In the genomic region with DNA sequence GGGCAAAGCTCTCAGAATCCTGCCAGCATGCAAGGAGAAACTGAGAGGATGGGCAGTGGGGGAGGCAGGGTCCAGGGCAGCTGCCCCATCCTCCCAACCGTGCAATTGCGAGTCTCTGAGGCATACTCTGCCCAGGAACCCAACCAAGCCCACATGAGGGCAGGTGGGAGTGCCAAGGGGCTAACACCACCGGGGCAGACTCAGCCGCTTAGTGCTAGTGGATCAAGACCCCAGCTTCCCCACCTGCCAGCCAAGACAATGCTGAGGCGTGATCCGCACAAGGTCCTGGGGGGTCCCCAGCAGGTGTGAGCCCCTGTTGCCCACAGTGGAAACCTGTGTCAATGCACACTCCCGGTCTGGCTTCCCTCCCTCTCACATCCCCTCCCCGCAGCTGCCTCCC, we compare ENCODE assay signal across 32 cellular contexts.
"Had no signal": no experiment of that assay in that cellular context is flagged by ENCODE, and none has a peak within 500 bp of the region (broad histone marks: within the 10 kb centered on the region; RNA-seq: fewer than 3 reads in every experiment).

No MANE protein-coding gene starts in this region.

- H3K27ac Mint-ChIP-seq: activated B cell treated with CpG ODN at 0.5 μM for 24 hours; activated CD4-positive, alpha-beta memory T cell treated with anti-CD3 and anti-CD28 coated beads, Interleukin-2, amount 10 ng/mL, durations not matched to agents 7 days and 5 days; activated CD8-positive, alpha-beta memory T cell treated with anti-CD3 and anti-CD28 coated beads, Interleukin-2, amount 10 ng/mL, durations not matched to agents 7 days and 5 days; activated naive CD4-positive, alpha-beta T cell treated with anti-CD3 and anti-CD28 coated beads, Interleukin-2, amount 10 ng/mL, durations not matched to agents 7 days and 5 days; activated naive CD8-positive, alpha-beta T cell; activated naive CD8-positive, alpha-beta T cell treated with anti-CD3 and anti-CD28 coated beads, Interleukin-2, amount 50 U/mL, for 24 hours; brain; T-cell had no signal

- H3K27ac ChIP-seq: Peyer's patch, RWPE1, VCaP had no signal

- H3K36me3 Mint-ChIP-seq: activated CD8-positive, alpha-beta memory T cell treated with anti-CD3 and anti-CD28 coated beads, Interleukin-2, amount 10 ng/mL, durations not matched to agents 7 days and 5 days; activated naive CD4-positive, alpha-beta T cell treated with anti-CD3 and anti-CD28 coated beads, Interleukin-2, amount 10 ng/mL, durations not matched to agents 7 days and 5 days; brain; T-cell had no signal

- H3K9me3 Mint-ChIP-seq: activated B cell treated with CpG ODN at 0.5 μM for 24 hours; activated CD4-positive, alpha-beta memory T cell treated with anti-CD3 and anti-CD28 coated beads, Interleukin-2, amount 10 ng/mL, durations not matched to agents 7 days and 5 days; activated naive CD4-positive, alpha-beta T cell treated with anti-CD3 and anti-CD28 coated beads, Interleukin-2, amount 10 ng/mL, durations not matched to agents 7 days and 5 days; activated naive CD8-positive, alpha-beta T cell treated with anti-CD3 and anti-CD28 coated beads, Interleukin-2, amount 50 U/mL, for 24 hours; brain; T-cell had no signal

- H3K9me3 ChIP-seq: Peyer's patch had no signal

- H3K27me3 ChIP-seq: Peyer's patch had no signal

- DNase-seq: activated B cell treated with CpG ODN at 0.5 μM for 24 hours; activated CD4-positive, alpha-beta memory T cell treated with anti-CD3 and anti-CD28 coated beads, Interleukin-2, amount 10 ng/mL, durations not matched to agents 7 days and 5 days; activated CD4-positive, alpha-beta T cell treated with anti-CD3 and anti-CD28 coated beads for 1 hour; activated CD4-positive, alpha-beta T cell treated with anti-CD3 and anti-CD28 coated beads for 48 hours; activated CD8-positive, alpha-beta memory T cell treated with anti-CD3 and anti-CD28 coated beads for 24 hours; activated CD8-positive, alpha-beta memory T cell treated with anti-CD3 and anti-CD28 coated beads, Interleukin-2, amount 10 ng/mL, durations not matched to agents 7 days and 5 days; activated CD8-positive, alpha-beta memory T cell treated with anti-CD3 and anti-CD28 coated beads, Interleukin-2, amount 50 U/mL, for 48 hours; activated effector memory CD4-positive, alpha-beta T cell treated with Interleukin-2 at 50 U/mL for 16 hours; activated naive CD4-positive, alpha-beta T cell treated with anti-CD3 and anti-CD28 coated beads, Interleukin-2, amount 10 ng/mL, durations not matched to agents 7 days and 5 days; activated naive CD8-positive, alpha-beta T cell treated with anti-CD3 and anti-CD28 coated beads, Interleukin-2, amount 50 U/mL, for 24 hours; activated T-cell treated with anti-CD3 and anti-CD28 coated beads, Interleukin-2, amount 50 U/mL, for 48 hours; anterior cingulate cortex; caudate nucleus; NCI-H1048; NCI-H1105 treated with DMSO at 0.1 percent for 48 hours; NCI-H1436; NCI-H1930; NCI-H2081 treated with DMSO at 0.1 percent for 48 hours; NCI-H345; NCI-H524 treated with DMSO at 0.1 percent for 48 hours; PC-3; Peyer's patch; SIG-M5; T-cell; T-helper 9 cell had no signal

- ATAC-seq: activated CD8-positive, alpha-beta memory T cell treated with anti-CD3 and anti-CD28 coated beads, Interleukin-2, amount 10 ng/mL, durations not matched to agents 7 days and 5 days; K562; Right ventricle myocardium inferior; SK-N-SH treated with all-trans-retinoic acid at 6 μM for 48 hours; T-cell had no signal

- H3K4me3 ChIP-seq: K562, Peyer's patch had no signal

- H3K4me3 Mint-ChIP-seq: activated B cell treated with CpG ODN at 0.5 μM for 24 hours; activated CD4-positive, alpha-beta memory T cell treated with anti-CD3 and anti-CD28 coated beads, Interleukin-2, amount 10 ng/mL, durations not matched to agents 7 days and 5 days; activated CD8-positive, alpha-beta memory T cell treated with anti-CD3 and anti-CD28 coated beads, Interleukin-2, amount 10 ng/mL, durations not matched to agents 7 days and 5 days; activated naive CD4-positive, alpha-beta T cell treated with anti-CD3 and anti-CD28 coated beads, Interleukin-2, amount 10 ng/mL, durations not matched to agents 7 days and 5 days; activated naive CD8-positive, alpha-beta T cell; activated naive CD8-positive, alpha-beta T cell treated with anti-CD3 and anti-CD28 coated beads, Interleukin-2, amount 50 U/mL, for 24 hours; brain had no signal

- H3K36me3 ChIP-seq: Peyer's patch had no signal
